In genomic region chr4:16067515-16067914, GRCh38 we compare ENCODE assay signal across 15 cellular contexts. TPM values are rescaled to one million over a fixed set of nuclear protein-coding genes. Genes with fewer than 3 reads are reported as not detected.
A peak's percentile ranks its signal among the peaks of the same experiment; 100 is the strongest.
DNase-seq lines count a peak whose midpoint lies in the region; ATAC-seq and TF ChIP-seq lines count a peak whose summit lies in the region.
"Had no signal": no experiment of that assay in that cellular context is flagged by ENCODE, and none has a peak within 500 bp of the region (broad histone marks: within the 10 kb centered on the region; RNA-seq: fewer than 3 reads in every experiment).

No MANE protein-coding gene starts in this region.

- POLR2A ChIA-PET in MCF 10A (lab: Yijun Ruan, JAX) = no interaction called here

- WGBS in transverse colon (ENCODE audit: low coverage in 1 of 2), 2 donors = 40 to 54% methylated on average over 2 to 12 of the region's 12 CpGs

- H3K4me1 ChIP-seq in breast epithelium (peaks cover 0 to 4% of the 10 kb centered on the region in 2 donors), transverse colon (peaks cover 0 to 8% (median 0%) of the 10 kb centered on the region in 4 donors)

- no peak for TF ChIP-seq EP300 in transverse colon (IDR thresholded peaks at IDR 0.05; ENCODE audit: low read depth)

- TF ChIP-seq POLR2A in breast epithelium (IDR thresholded peaks at IDR 0.05) (no peak), transverse colon (IDR thresholded peaks at IDR 0.05) (no peak)

- H3K27me3 ChIP-seq in breast epithelium (no peaks in the 10 kb centered on the region), transverse colon (no peaks in the 10 kb centered on the region)
- H3K27me3 ChIP-seq: hepatocyte had no signal

- H3K4me3 ChIP-seq in breast epithelium (no peak overlapping the region), transverse colon (no peak overlapping the region)
- H3K4me3 ChIP-seq: hepatocyte had no signal

- TF ChIP-seq CTCF in breast epithelium (IDR thresholded peaks at IDR 0.05) (no peak), MCF 10A (IDR thresholded peaks at IDR 0.05; ENCODE audit: unreplicated experiment) (no peak), transverse colon (IDR thresholded peaks at IDR 0.05) (no peak)

- BruUV-seq in MCF 10A (replicated peaks; lab: Mats Ljungman, UMichigan) = no TSS peak

- ATAC-seq in left lobe of liver (peak; percentile 11), HG02973 (IDR thresholded peaks at IDR 0.05; ENCODE audit: unreplicated experiment) (no peak), HG03135 (IDR thresholded peaks at IDR 0.05; ENCODE audit: unreplicated experiment) (no peak)
- ATAC-seq: Panc1 had no signal

- DNase-seq in breast epithelium (ENCODE audit: low spot score in 2 of 2) (peak in 1 of 2 donors; percentile 68), MCF 10A (ENCODE audit: unreplicated experiment) (no peak), amygdala (lab: John Stamatoyannopoulos, UW) (peak in 52 of 56 donors; percentile 6 to 92 (median 40)), left lobe of liver (ENCODE audit: low spot score) (no peak), transverse colon (peak; percentile 50), HuH-7 (ENCODE audit: low spot score) (no peak)
- DNase-seq: DND-41, GOT3, mesendoderm, NCI-H446 treated with DMSO at 0.1 percent for 48 hours had no signal

- peaks cover 4% of the 10 kb centered on the region for H3K4me1 Mint-ChIP-seq in MCF 10A (ENCODE audit: insufficient read depth, unreplicated experiment)

- H3K27ac ChIP-seq in breast epithelium (peak overlapping the region; percentile 61 to 76), transverse colon (peak overlapping the region in 2 of 4 donors; percentile 11 to 38)
- H3K27ac ChIP-seq: hepatocyte had no signal

- H3K36me3 Mint-ChIP-seq in MCF 10A (ENCODE audit: insufficient read depth, unreplicated experiment) = no peaks in the 10 kb centered on the region

- no peaks in the 10 kb centered on the region for H3K9me3 Mint-ChIP-seq in MCF 10A (ENCODE audit: unreplicated experiment)

- in situ Hi-C loops in transverse colon (cut with MboI; ENCODE audit: low pct_ligation_motif_present in 1 of 4, low pct_unique_long_range_greater_than_20kb in 1 of 4, low sequenced_read_pairs in 3 of 4) = no loop called here

- no peaks in the 10 kb centered on the region for H3K36me3 ChIP-seq in breast epithelium
- no peaks in the 10 kb centered on the region for H3K36me3 ChIP-seq in transverse colon

- no peak overlapping the region for H3K27ac Mint-ChIP-seq in MCF 10A (ENCODE audit: low read depth, unreplicated experiment)
- H3K27ac Mint-ChIP-seq: T-helper 1 cell treated with Interleukin-12 subunit alpha and Interleukin-12 subunit beta and Interleukin-4 antibody, amounts not matched to agents 30 μg/mL and 1 μg/mL, for 36 hours had no signal

- CTCF ChIA-PET in MCF 10A (lab: Yijun Ruan, JAX) = interaction anchor here (0.6 kb wide), 1 partner anchor 185 kb away, joined by 3 read pairs; no protein-coding TSS in a partner anchor

- peaks cover 19% of the 10 kb centered on the region for H3K27me3 Mint-ChIP-seq in MCF 10A (ENCODE audit: insufficient read depth, unreplicated experiment)

- intact Hi-C loops in breast epithelium (cut with DNase I; ENCODE audit: low total_unique reads) = no loop called here
- intact Hi-C loops in MCF 10A (cut with micrococcal nuclease) = no loop called here
- intact Hi-C loops in transverse colon (cut with DNase I; ENCODE audit: low total_unique reads) = no loop called here

- no peak overlapping the region for H3K4me3 Mint-ChIP-seq in MCF 10A (ENCODE audit: unreplicated experiment)
- H3K4me3 Mint-ChIP-seq: T-helper 1 cell treated with Interleukin-12 subunit alpha and Interleukin-12 subunit beta and Interleukin-4 antibody, amounts not matched to agents 30 μg/mL and 1 μg/mL, for 36 hours had no signal

- H3K9me3 ChIP-seq in breast epithelium (no peaks in the 10 kb centered on the region), transverse colon (no peaks in the 10 kb centered on the region)

RNA-seq across cellular contexts. Expression of gene PROM1, which starts 16.3 kb away (rescaled TPM):
- 100 to 1,000 TPM in 1 of 3 donors, 10 to 100 TPM in 1, under 1 TPM in 1; 0.64 to 106 (median 40.0) TPM for total RNA-seq in breast epithelium
- total RNA-seq in MCF 10A (2022) = not detected in 2 replicates
- total RNA-seq in left lobe of liver = 1.3 TPM
- 100 to 1,000 TPM in 3 of 4 donors, 10 to 100 TPM in 1; 35.2 to 236 (median 170) TPM for total RNA-seq in transverse colon

Comparison
In these comparisons a context has a peak if more than half of its experiments do, and no peak if none do; other contexts are left out.
1. DNase-seq: peak in amygdala (52 of 56) and transverse colon (single experiment); none in MCF 10A (single experiment), left lobe of liver (single experiment) and HuH-7 (single experiment).